In the genomic region with DNA sequence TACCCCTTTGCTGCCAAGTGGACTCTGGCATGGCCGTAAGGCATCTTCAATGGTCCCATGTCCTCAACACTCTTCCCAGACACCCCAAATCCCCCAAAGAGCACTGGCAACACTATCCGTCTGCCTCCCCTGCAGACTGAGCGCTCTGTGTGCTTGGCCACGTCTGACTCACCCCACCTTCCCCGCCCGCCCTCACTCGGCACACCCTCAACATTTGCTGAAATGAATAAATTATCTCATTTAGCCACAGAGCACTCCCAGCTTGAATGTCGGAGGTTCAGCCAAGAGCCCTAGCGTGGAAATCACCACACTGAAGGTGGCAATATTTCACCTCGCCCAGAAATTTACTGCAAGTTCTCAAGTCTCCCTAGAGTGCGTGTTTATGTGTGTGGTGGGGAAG, we compare ENCODE assay signal across 8 cellular contexts. TPM values are rescaled to one million over a fixed set of nuclear protein-coding genes. Genes with fewer than 3 reads are reported as not detected.
A peak's percentile ranks its signal among the peaks of the same experiment; 100 is the strongest.
DNase-seq lines count a peak whose midpoint lies in the region; ATAC-seq and TF ChIP-seq lines count a peak whose summit lies in the region.

No MANE protein-coding gene starts in this region.

- no peaks in the 10 kb centered on the region for H3K9me2 ChIP-seq in Karpas-422 (replicated peaks; ENCODE audit: insufficient read depth, low read length)

- H3K36me3 ChIP-seq in Karpas-422 (ENCODE audit: insufficient read depth, low read length) (no peaks in the 10 kb centered on the region), left lung (no peaks in the 10 kb centered on the region)

- H3K9me3 ChIP-seq in Karpas-422 (ENCODE audit: low read length) (no peaks in the 10 kb centered on the region), left lung (no peaks in the 10 kb centered on the region)

- H2AFZ ChIP-seq in Karpas-422 (ENCODE audit: low read length) = no peak overlapping the region

- H3K79me2 ChIP-seq in Karpas-422 (ENCODE audit: low read length) = no peaks in the 10 kb centered on the region

- ATAC-seq in left lung = peak; percentile 79
- ATAC-seq in HG02852 (IDR thresholded peaks at IDR 0.05; ENCODE audit: unreplicated experiment) = no peak
- no peak for ATAC-seq in GM19395 (IDR thresholded peaks at IDR 0.05; ENCODE audit: unreplicated experiment)

- H3K4me3 ChIP-seq in Karpas-422 (ENCODE audit: low read length) = no peak overlapping the region
- no peak overlapping the region for H3K4me3 ChIP-seq in left lung

- intact Hi-C loops in left lung (cut with DNase I) = no loop called here

- H4K20me1 ChIP-seq in Karpas-422 (ENCODE audit: insufficient read depth, low read depth, low read length) = peaks cover 3% of the 10 kb centered on the region; the same call in 1 of the 2 replicates

- H3K27me3 ChIP-seq in Karpas-422 (ENCODE audit: low read length) (no peaks in the 10 kb centered on the region), left lung (peaks cover 0 to 22% of the 10 kb centered on the region in 2 donors)

- no peak overlapping the region for H3K27ac ChIP-seq in Karpas-422 (ENCODE audit: low read length)
- H3K27ac ChIP-seq in left lung = peak overlapping the region in 1 of 2 donors; percentile 13

- peak overlapping the region; percentile 12 for H3K4me2 ChIP-seq in Karpas-422 (ENCODE audit: low read depth, low read length, poor library complexity, severe bottlenecking)

- peaks cover 47% of the 10 kb centered on the region for H3K4me1 ChIP-seq in Karpas-422 (ENCODE audit: low read length)
- H3K4me1 ChIP-seq in left lung = peaks cover 0 to 9% of the 10 kb centered on the region in 2 donors

- DNase-seq in A172 (ENCODE audit: low spot score) (peak; percentile 16), Karpas-422 (peak; percentile 78), left lung (no peak), stromal cell of bone marrow (ENCODE audit: low read depth) (peak; percentile 9), D341Med (ENCODE audit: low spot score) (no peak)
- peak; percentile 44 for DNase-seq in activated effector memory CD4-positive, alpha-beta T cell treated with Interleukin-2 at 50 U/mL for 16 hours

- TF ChIP-seq CTCF in left lung (IDR thresholded peaks at IDR 0.05) = no peak

- H3K9ac ChIP-seq in Karpas-422 (ENCODE audit: low read length) = no peak overlapping the region

RNA-seq across cellular contexts. Expression of gene TCF20, which starts 46.5 kb away (rescaled TPM):
- total RNA-seq in A172 (2014; rRNA removed; shearing (Covaris generic)) = 12.4 and 26.0 TPM in 2 replicates
- 38.1 and 60.1 TPM in 2 replicates for total RNA-seq in Karpas-422 (2014; rRNA removed; shearing (Covaris generic); ENCODE audit: low replicate concordance)
- total RNA-seq in left lung = 10 to 100 TPM; 35.0 to 41.3 TPM

Comparison
In these comparisons a context has a peak if more than half of its experiments do, and no peak if none do; other contexts are left out.
1. DNase-seq: peak in A172 (single experiment), Karpas-422 (single experiment), activated effector memory CD4-positive, alpha-beta T cell treated with Interleukin-2 at 50 U/mL for 16 hours (single experiment) and stromal cell of bone marrow (single experiment); none in left lung (0 of 2) and D341Med (single experiment).